8 cellular contexts compared by ENCODE assay signal in genomic region chr1:43531453-43531905, GRCh38. TPM values are rescaled to one million over a fixed set of nuclear protein-coding genes. Genes with fewer than 3 reads are reported as not detected.
A peak's percentile ranks its signal among the peaks of the same experiment; 100 is the strongest.
DNase-seq lines count a peak whose midpoint lies in the region; ATAC-seq, FAIRE-seq and TF ChIP-seq lines count a peak whose summit lies in the region.

No MANE protein-coding gene starts in this region.

- H3K4me1 ChIP-seq in iPS-15b (ENCODE audit: control insufficient read depth, insufficient read depth, low read length) = peaks cover 33% of the 10 kb centered on the region

- H3K9me3 Mint-ChIP-seq in CD14-positive monocyte = peaks cover 0 to 9% (median 6%) of the 10 kb centered on the region in 7 donors
- no peaks in the 10 kb centered on the region for H3K9me3 Mint-ChIP-seq in activated naive CD8-positive, alpha-beta T cell treated with anti-CD3 and anti-CD28 coated beads, Interleukin-2, amount 10 ng/mL, durations not matched to agents 7 days and 5 days

- ATAC-seq in activated naive CD8-positive, alpha-beta T cell treated with anti-CD3 and anti-CD28 coated beads, Interleukin-2, amount 10 ng/mL, durations not matched to agents 7 days and 5 days (ENCODE audit: low read depth) = no peak
- ATAC-seq in HG03342 (IDR thresholded peaks at IDR 0.05; ENCODE audit: unreplicated experiment) = no peak
- no peak for ATAC-seq in GM21423 (IDR thresholded peaks at IDR 0.05; ENCODE audit: unreplicated experiment)

- H3K9ac ChIP-seq in iPS-15b (ENCODE audit: low read depth, low read length) = peak overlapping the region; percentile 76

- H3K27me3 Mint-ChIP-seq in CD14-positive monocyte (ENCODE audit: low read depth in 3 of 3) = peaks cover 39 to 44% (median 40%) of the 10 kb centered on the region in 3 donors
- peaks cover 44% of the 10 kb centered on the region for H3K27me3 Mint-ChIP-seq in activated naive CD8-positive, alpha-beta T cell treated with anti-CD3 and anti-CD28 coated beads, Interleukin-2, amount 10 ng/mL, durations not matched to agents 7 days and 5 days

- intact Hi-C loops in CD14-positive monocyte (cut with micrococcal nuclease) = loop anchor here in 1 of 2 donors (10.0 kb wide), 1 partner anchor 403 kb away; the partner anchor contains the start of gene ARTN

- POLR2A ChIA-PET in activated naive CD8-positive, alpha-beta T cell treated with anti-CD3 and anti-CD28 coated beads, Interleukin-2, amount 10 ng/mL, durations not matched to agents 7 days and 5 days (lab: Charles Lee) = no interaction called here

- H3K4me3 Mint-ChIP-seq in CD14-positive monocyte = peak overlapping the region; percentile 79 to 98
- peak overlapping the region; percentile 88 for H3K4me3 Mint-ChIP-seq in activated naive CD8-positive, alpha-beta T cell treated with anti-CD3 and anti-CD28 coated beads, Interleukin-2, amount 10 ng/mL, durations not matched to agents 7 days and 5 days

- peaks cover 4 to 7% of the 10 kb centered on the region in 2 donors for H3K36me3 Mint-ChIP-seq in CD14-positive monocyte
- no peaks in the 10 kb centered on the region for H3K36me3 Mint-ChIP-seq in activated naive CD8-positive, alpha-beta T cell treated with anti-CD3 and anti-CD28 coated beads, Interleukin-2, amount 10 ng/mL, durations not matched to agents 7 days and 5 days

- peaks cover 12% of the 10 kb centered on the region for H3K4me1 Mint-ChIP-seq in CD14-positive monocyte
- H3K4me1 Mint-ChIP-seq in activated naive CD8-positive, alpha-beta T cell treated with anti-CD3 and anti-CD28 coated beads, Interleukin-2, amount 10 ng/mL, durations not matched to agents 7 days and 5 days = peaks cover 18% of the 10 kb centered on the region

- peak overlapping the region; percentile 52 to 95 (median 90) for H3K27ac ChIP-seq in skin epidermis

- TF ChIP-seq CTCF in CD14-positive monocyte (IDR thresholded peaks at IDR 0.05) = no peak

- no peaks in the 10 kb centered on the region for H3K36me3 ChIP-seq in iPS-15b (ENCODE audit: control insufficient read depth, insufficient read depth, low read length)

- H3K4me3 ChIP-seq in iPS-15b (ENCODE audit: low read depth, low read length) = peak overlapping the region; percentile 88
- H3K4me3 ChIP-seq in skin epidermis = peak overlapping the region; percentile 53 to 83 (median 65)

- FAIRE-seq in HTR-8/SVneo (lab: Jason Lieb, UNC) = no peak

- no peak overlapping the region for H3K27ac Mint-ChIP-seq in CD14-positive monocyte
- H3K27ac Mint-ChIP-seq in activated naive CD8-positive, alpha-beta T cell treated with anti-CD3 and anti-CD28 coated beads, Interleukin-2, amount 10 ng/mL, durations not matched to agents 7 days and 5 days = no peak overlapping the region

- H3K27me3 ChIP-seq in iPS-15b (ENCODE audit: control insufficient read depth, insufficient read depth, low read length) = peaks cover 23% of the 10 kb centered on the region

- H3K9me3 ChIP-seq in iPS-15b (ENCODE audit: control insufficient read depth, insufficient read depth, low read length) = no peaks in the 10 kb centered on the region

- DNase-seq in CD14-positive monocyte (ENCODE audit: low spot score) (no peak), HTR-8/SVneo (ENCODE audit: insufficient read length, low spot score) (peak; percentile 28), DMS114 treated with DMSO at 0.1 percent for 48 hours (lab: John Stamatoyannopoulos, UW; ENCODE audit: unreplicated experiment) (no peak)
- peak; percentile 39 for DNase-seq in activated naive CD8-positive, alpha-beta T cell treated with anti-CD3 and anti-CD28 coated beads, Interleukin-2, amount 10 ng/mL, durations not matched to agents 7 days and 5 days

RNA-seq across cellular contexts. Expression of gene PTPRF, which starts 0.8 kb away (rescaled TPM):
- polyA plus RNA-seq in CD14-positive monocyte = not detected
- 1 to 10 TPM; 1.8 to 2.3 TPM for total RNA-seq in activated naive CD8-positive, alpha-beta T cell treated with anti-CD3 and anti-CD28 coated beads, Interleukin-2, amount 10 ng/mL, durations not matched to agents 7 days and 5 days

Comparison
In these comparisons a context has a peak if more than half of its experiments do, and no peak if none do; other contexts are left out.
1. DNase-seq: peak in HTR-8/SVneo (single experiment) and activated naive CD8-positive, alpha-beta T cell treated with anti-CD3 and anti-CD28 coated beads, Interleukin-2, amount 10 ng/mL, durations not matched to agents 7 days and 5 days (single experiment); none in CD14-positive monocyte (single experiment) and DMS114 treated with DMSO at 0.1 percent for 48 hours (single experiment).